33 cellular contexts compared by ENCODE assay signal in the genomic region with DNA sequence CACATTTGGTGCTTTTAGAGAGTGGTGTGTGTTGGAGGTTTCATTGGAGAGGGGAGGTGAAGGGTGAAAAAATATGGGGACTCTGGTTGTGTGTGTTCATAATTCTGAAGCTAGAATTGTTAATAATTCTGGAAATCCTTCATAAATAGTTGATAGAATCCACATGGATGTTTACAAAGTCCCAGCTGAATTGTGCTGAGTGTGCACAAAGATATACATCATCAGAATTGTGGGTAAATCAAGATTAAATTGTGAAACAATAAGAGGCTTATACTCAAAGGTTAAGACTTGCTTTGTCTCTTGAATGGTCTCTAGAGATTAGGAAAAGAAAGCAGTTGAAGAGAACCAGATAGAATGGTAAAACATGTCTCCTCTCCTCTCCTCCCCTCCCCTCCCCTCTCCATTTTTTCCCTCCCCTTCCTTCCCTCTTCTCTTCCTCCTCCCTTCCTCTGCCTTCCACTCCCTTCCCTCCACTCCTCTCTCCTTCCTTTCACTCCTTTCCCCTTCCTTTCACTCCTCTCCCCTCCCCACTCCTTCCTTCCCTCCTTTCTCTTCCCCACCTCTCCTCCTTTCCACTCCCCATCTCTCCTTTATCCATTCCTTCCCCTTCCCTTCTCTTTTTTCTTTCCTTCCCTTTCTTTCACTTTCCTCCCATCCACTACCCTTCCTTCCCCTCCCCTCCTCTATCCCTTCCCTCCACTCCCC.
"Had no signal": no experiment of that assay in that cellular context is flagged by ENCODE, and none has a peak within 500 bp of the region (broad histone marks: within the 10 kb centered on the region; RNA-seq: fewer than 3 reads in every experiment).

No MANE protein-coding gene starts in this region.

- H3K27ac ChIP-seq: ascending aorta, breast epithelium, cardiac muscle cell, colonic mucosa, epithelial cell of prostate, esophagus squamous epithelium, gastroesophageal sphincter, heart right ventricle, WERI-Rb-1 had no signal

- H3K9me3 ChIP-seq: ascending aorta, breast epithelium, colonic mucosa, esophagus squamous epithelium, gastroesophageal sphincter had no signal

- H3K4me3 ChIP-seq: ascending aorta, breast epithelium, cardiac muscle cell, colonic mucosa, esophagus squamous epithelium, gastroesophageal sphincter, heart right ventricle had no signal

- H3K4me1 Mint-ChIP-seq: activated CD4-positive, alpha-beta T cell treated with anti-CD3 and anti-CD28 coated beads for 36 hours; activated CD4-positive, alpha-beta T cell treated with anti-CD3 and anti-CD28 coated beads, Interleukin-2, amount 10 ng/mL, durations not matched to agents 24 days and 14 days; activated CD8-positive, alpha-beta memory T cell treated with anti-CD3 and anti-CD28 coated beads, Interleukin-2, amount 10 ng/mL, durations not matched to agents 7 days and 5 days; activated naive CD8-positive, alpha-beta T cell treated with anti-CD3 and anti-CD28 coated beads, Interleukin-2, amount 10 ng/mL, durations not matched to agents 7 days and 5 days had no signal

- H3K4me3 Mint-ChIP-seq: activated CD4-positive, alpha-beta memory T cell treated with anti-CD3 and anti-CD28 coated beads for 36 hours; activated CD4-positive, alpha-beta T cell treated with anti-CD3 and anti-CD28 coated beads for 36 hours; activated CD4-positive, alpha-beta T cell treated with anti-CD3 and anti-CD28 coated beads, Interleukin-2, amount 10 ng/mL, durations not matched to agents 24 days and 14 days; activated CD8-positive, alpha-beta memory T cell treated with anti-CD3 and anti-CD28 coated beads, Interleukin-2, amount 10 ng/mL, durations not matched to agents 7 days and 5 days; activated CD8-positive, alpha-beta T cell treated with anti-CD3 and anti-CD28 coated beads, Interleukin-2, amount 10 ng/mL, durations not matched to agents 7 days and 5 days; activated naive CD4-positive, alpha-beta T cell treated with anti-CD3 and anti-CD28 coated beads for 36 hours; activated naive CD8-positive, alpha-beta T cell treated with anti-CD3 and anti-CD28 coated beads, Interleukin-2, amount 10 ng/mL, durations not matched to agents 7 days and 5 days; activated T-helper 1 cell treated with anti-CD3 and anti-CD28 coated beads, Interleukin-12 subunit alpha, Interleukin-12 subunit beta, Interleukin-2, Interleukin-4 antibody, amounts not matched to agents 30 ng/mL and 10 ng/mL and 1 ng/mL, durations not matched to agents 14 hours and 24 hours and 36 hours; brain had no signal

- H3K27ac Mint-ChIP-seq: activated CD4-positive, alpha-beta memory T cell treated with anti-CD3 and anti-CD28 coated beads for 36 hours; activated CD4-positive, alpha-beta T cell treated with anti-CD3 and anti-CD28 coated beads for 36 hours; activated CD4-positive, alpha-beta T cell treated with anti-CD3 and anti-CD28 coated beads, Interleukin-2, amount 10 ng/mL, durations not matched to agents 24 days and 14 days; activated CD8-positive, alpha-beta memory T cell treated with anti-CD3 and anti-CD28 coated beads, Interleukin-2, amount 10 ng/mL, durations not matched to agents 7 days and 5 days; activated CD8-positive, alpha-beta T cell treated with anti-CD3 and anti-CD28 coated beads, Interleukin-2, amount 10 ng/mL, durations not matched to agents 7 days and 5 days; activated naive CD4-positive, alpha-beta T cell treated with anti-CD3 and anti-CD28 coated beads for 36 hours; activated naive CD4-positive, alpha-beta T cell treated with anti-CD3 and anti-CD28 coated beads, Interleukin-2, amount 50 U/mL, for 72 hours; activated naive CD8-positive, alpha-beta T cell treated with anti-CD3 and anti-CD28 coated beads, Interleukin-2, amount 10 ng/mL, durations not matched to agents 7 days and 5 days; activated T-helper 1 cell treated with anti-CD3 and anti-CD28 coated beads, Interleukin-12 subunit alpha, Interleukin-12 subunit beta, Interleukin-2, Interleukin-4 antibody, amounts not matched to agents 30 ng/mL and 10 ng/mL and 1 ng/mL, durations not matched to agents 14 hours and 24 hours and 36 hours; activated T-helper 2 cell treated with anti-CD3 and anti-CD28 coated beads, Interferon-gamma antibody, Interleukin-2, Interleukin-4, amounts not matched to agents 10 μg/mL and 5 μg/mL and 100 μg/mL, durations not matched to agents 14 hours and 24 hours and 36 hours; brain had no signal

- FAIRE-seq: endometrium, endothelial cell of umbilical vein had no signal

- H3K36me3 ChIP-seq: ascending aorta, breast epithelium, cardiac muscle cell, colonic mucosa, esophagus squamous epithelium, gastroesophageal sphincter, heart right ventricle, WERI-Rb-1 had no signal

- DNase-seq: activated CD4-positive, alpha-beta memory T cell treated with anti-CD3 and anti-CD28 coated beads for 36 hours; activated CD4-positive, alpha-beta T cell treated with anti-CD3 and anti-CD28 coated beads for 36 hours; activated CD4-positive, alpha-beta T cell treated with anti-CD3 and anti-CD28 coated beads, Interleukin-2, amount 10 ng/mL, durations not matched to agents 24 days and 14 days; activated CD4-positive, CD25-positive, alpha-beta regulatory T cell; activated CD4-positive, CD25-positive, alpha-beta regulatory T cell treated with anti-CD3 and anti-CD28 coated beads, Interleukin-2, amount 50 U/mL, for 72 hours; activated CD8-positive, alpha-beta memory T cell treated with anti-CD3 and anti-CD28 coated beads, Interleukin-2, amount 10 ng/mL, durations not matched to agents 7 days and 5 days; activated CD8-positive, alpha-beta memory T cell treated with anti-CD3 and anti-CD28 coated beads, Interleukin-2, amount 50 U/mL, for 4 hours; activated CD8-positive, alpha-beta T cell treated with anti-CD3 and anti-CD28 coated beads, Interleukin-2, amount 10 ng/mL, durations not matched to agents 7 days and 5 days; activated effector memory CD4-positive, alpha-beta T cell treated with anti-CD3 and anti-CD28 coated beads, Interleukin-2, amount 50 U/mL, for 16 hours; activated naive CD4-positive, alpha-beta T cell treated with anti-CD3 and anti-CD28 coated beads for 36 hours; activated naive CD8-positive, alpha-beta T cell treated with anti-CD3 and anti-CD28 coated beads, Interleukin-2, amount 10 ng/mL, durations not matched to agents 7 days and 5 days; activated T-cell treated with anti-CD3 and anti-CD28 coated beads, Interleukin-2, amount 50 U/mL, for 1 hour; activated T-cell treated with anti-CD3 and anti-CD28 coated beads, Interleukin-2, amount 50 U/mL, for 48 hours; central memory CD4-positive, alpha-beta T cell; cerebellar nuclear complex; colonic mucosa; effector CD8-positive, alpha-beta T cell; esophagus squamous epithelium; foreskin melanocyte; heart right ventricle; T1000; WERI-Rb-1 had no signal

- H3K9me3 Mint-ChIP-seq: activated CD4-positive, alpha-beta T cell treated with anti-CD3 and anti-CD28 coated beads, Interleukin-2, amount 10 ng/mL, durations not matched to agents 24 days and 14 days had no signal

- H3K27me3 ChIP-seq: ascending aorta, breast epithelium, cardiac muscle cell, colonic mucosa, esophagus squamous epithelium, gastroesophageal sphincter had no signal

- H3K4me1 ChIP-seq: ascending aorta, breast epithelium, colonic mucosa, esophagus squamous epithelium, heart right ventricle had no signal

- H3K36me3 Mint-ChIP-seq: activated CD8-positive, alpha-beta memory T cell treated with anti-CD3 and anti-CD28 coated beads, Interleukin-2, amount 10 ng/mL, durations not matched to agents 7 days and 5 days; activated naive CD8-positive, alpha-beta T cell treated with anti-CD3 and anti-CD28 coated beads, Interleukin-2, amount 10 ng/mL, durations not matched to agents 7 days and 5 days; brain had no signal

- ATAC-seq: activated CD4-positive, alpha-beta T cell treated with anti-CD3 and anti-CD28 coated beads for 36 hours; activated CD8-positive, alpha-beta memory T cell treated with anti-CD3 and anti-CD28 coated beads, Interleukin-2, amount 10 ng/mL, durations not matched to agents 7 days and 5 days; activated CD8-positive, alpha-beta T cell treated with anti-CD3 and anti-CD28 coated beads, Interleukin-2, amount 10 ng/mL, durations not matched to agents 7 days and 5 days; activated naive CD4-positive, alpha-beta T cell treated with anti-CD3 and anti-CD28 coated beads, Interleukin-2, amount 50 U/mL, for 72 hours; gastroesophageal sphincter; heart right ventricle had no signal

- H3K27me3 Mint-ChIP-seq: activated CD8-positive, alpha-beta memory T cell treated with anti-CD3 and anti-CD28 coated beads, Interleukin-2, amount 10 ng/mL, durations not matched to agents 7 days and 5 days had no signal
